Comparison of ENCODE assay signal across 1 cellular context in genomic region chr17:65099941-65100315, GRCh38.
TF ChIP-seq lines count a peak whose summit lies in the region.

No MANE protein-coding gene starts in this region.

TF ChIP-seq in SK-N-SH treated with all-trans-retinoic acid at 6 μM for 48 hours, 23 proteins besides CTCF, POLR2A, EP300 and RAD21 (continued from another document):
- no peak for TF ChIP-seq TSHZ2 (CRISPR knock-in tag; IDR thresholded peaks at IDR 0.05)
